ENCODE assay signal across 2 cellular contexts in genomic region chr16:81035975-81036750, GRCh38.
TF ChIP-seq lines count a peak whose summit lies in the region.

No MANE protein-coding gene starts in this region.

TF ChIP-seq in SK-N-SH, 30 proteins besides CTCF, POLR2A, EP300 and RAD21:
- no peak for TF ChIP-seq NFIC (IDR thresholded peaks at IDR 0.05; ENCODE audit: borderline replicate concordance)
TF ChIP-seq in SK-N-SH: peak in this region for 0.

TF ChIP-seq in K562, 482 proteins besides CTCF, POLR2A, EP300 and RAD21 (continues in another document):
- peak; percentile 29 for TF ChIP-seq GATAD2B (IDR thresholded peaks at IDR 0.05; ENCODE audit: borderline replicate concordance)
- TF ChIP-seq ZNF77 (CRISPR knock-in tag; IDR thresholded peaks at IDR 0.05), result no peak
- 0 out of 2 replicates have a peak, but pooled peaks have one; percentile 45 for TF ChIP-seq SMAD4 (CRISPR knock-in tag; conservative IDR thresholded peaks at IDR 0.05)
- TF ChIP-seq FOXJ2 (tag; IDR thresholded peaks at IDR 0.05), result no peak
- no peak for TF ChIP-seq PREB (CRISPR knock-in tag; IDR thresholded peaks at IDR 0.05)
- TF ChIP-seq THRB (CRISPR knock-in tag; conservative IDR thresholded peaks at IDR 0.05), result no peak
- no peak for TF ChIP-seq CHD4 (IDR thresholded peaks at IDR 0.05; ENCODE audit: insufficient read depth, insufficient replicate concordance, low read depth, low read length, poor library complexity, severe bottlenecking)
- no peak for TF ChIP-seq ID3 (CRISPR knock-in tag; IDR thresholded peaks at IDR 0.05)
- TF ChIP-seq ID3 (tag; IDR thresholded peaks at IDR 0.05), result no peak
- TF ChIP-seq CEBPG (CRISPR knock-in tag; IDR thresholded peaks at IDR 0.05), result no peak
- peak in 1 of 2 experiments; percentile 74; a peak in 2 of 4 replicates for TF ChIP-seq CEBPG (tag; conservative IDR thresholded peaks at IDR 0.05 in 1 of 2, IDR thresholded peaks at IDR 0.05 in 1 of 2)
- TF ChIP-seq, protein P1, sequence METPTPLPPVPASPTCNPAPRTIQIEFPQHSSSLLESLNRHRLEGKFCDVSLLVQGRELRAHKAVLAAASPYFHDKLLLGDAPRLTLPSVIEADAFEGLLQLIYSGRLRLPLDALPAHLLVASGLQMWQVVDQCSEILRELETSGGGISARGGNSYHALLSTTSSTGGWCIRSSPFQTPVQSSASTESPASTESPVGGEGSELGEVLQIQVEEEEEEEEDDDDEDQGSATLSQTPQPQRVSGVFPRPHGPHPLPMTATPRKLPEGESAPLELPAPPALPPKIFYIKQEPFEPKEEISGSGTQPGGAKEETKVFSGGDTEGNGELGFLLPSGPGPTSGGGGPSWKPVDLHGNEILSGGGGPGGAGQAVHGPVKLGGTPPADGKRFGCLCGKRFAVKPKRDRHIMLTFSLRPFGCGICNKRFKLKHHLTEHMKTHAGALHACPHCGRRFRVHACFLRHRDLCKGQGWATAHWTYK (CRISPR knock-in tag; IDR thresholded peaks at IDR 0.05), result no peak
- TF ChIP-seq, protein P2, sequence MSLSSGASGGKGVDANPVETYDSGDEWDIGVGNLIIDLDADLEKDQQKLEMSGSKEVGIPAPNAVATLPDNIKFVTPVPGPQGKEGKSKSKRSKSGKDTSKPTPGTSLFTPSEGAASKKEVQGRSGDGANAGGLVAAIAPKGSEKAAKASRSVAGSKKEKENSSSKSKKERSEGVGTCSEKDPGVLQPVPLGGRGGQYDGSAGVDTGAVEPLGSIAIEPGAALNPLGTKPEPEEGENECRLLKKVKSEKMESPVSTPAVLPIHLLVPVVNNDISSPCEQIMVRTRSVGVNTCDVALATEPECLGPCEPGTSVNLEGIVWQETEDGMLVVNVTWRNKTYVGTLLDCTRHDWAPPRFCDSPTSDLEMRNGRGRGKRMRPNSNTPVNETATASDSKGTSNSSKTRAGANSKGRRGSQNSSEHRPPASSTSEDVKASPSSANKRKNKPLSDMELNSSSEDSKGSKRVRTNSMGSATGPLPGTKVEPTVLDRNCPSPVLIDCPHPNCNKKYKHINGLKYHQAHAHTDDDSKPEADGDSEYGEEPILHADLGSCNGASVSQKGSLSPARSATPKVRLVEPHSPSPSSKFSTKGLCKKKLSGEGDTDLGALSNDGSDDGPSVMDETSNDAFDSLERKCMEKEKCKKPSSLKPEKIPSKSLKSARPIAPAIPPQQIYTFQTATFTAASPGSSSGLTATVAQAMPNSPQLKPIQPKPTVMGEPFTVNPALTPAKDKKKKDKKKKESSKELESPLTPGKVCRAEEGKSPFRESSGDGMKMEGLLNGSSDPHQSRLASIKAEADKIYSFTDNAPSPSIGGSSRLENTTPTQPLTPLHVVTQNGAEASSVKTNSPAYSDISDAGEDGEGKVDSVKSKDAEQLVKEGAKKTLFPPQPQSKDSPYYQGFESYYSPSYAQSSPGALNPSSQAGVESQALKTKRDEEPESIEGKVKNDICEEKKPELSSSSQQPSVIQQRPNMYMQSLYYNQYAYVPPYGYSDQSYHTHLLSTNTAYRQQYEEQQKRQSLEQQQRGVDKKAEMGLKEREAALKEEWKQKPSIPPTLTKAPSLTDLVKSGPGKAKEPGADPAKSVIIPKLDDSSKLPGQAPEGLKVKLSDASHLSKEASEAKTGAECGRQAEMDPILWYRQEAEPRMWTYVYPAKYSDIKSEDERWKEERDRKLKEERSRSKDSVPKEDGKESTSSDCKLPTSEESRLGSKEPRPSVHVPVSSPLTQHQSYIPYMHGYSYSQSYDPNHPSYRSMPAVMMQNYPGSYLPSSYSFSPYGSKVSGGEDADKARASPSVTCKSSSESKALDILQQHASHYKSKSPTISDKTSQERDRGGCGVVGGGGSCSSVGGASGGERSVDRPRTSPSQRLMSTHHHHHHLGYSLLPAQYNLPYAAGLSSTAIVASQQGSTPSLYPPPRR (CRISPR knock-in tag; IDR thresholded peaks at IDR 0.05; ENCODE audit: borderline replicate concordance), result no peak
- TF ChIP-seq ZBTB34 (CRISPR knock-in tag; IDR thresholded peaks at IDR 0.05), result no peak
- TF ChIP-seq, protein P3, sequence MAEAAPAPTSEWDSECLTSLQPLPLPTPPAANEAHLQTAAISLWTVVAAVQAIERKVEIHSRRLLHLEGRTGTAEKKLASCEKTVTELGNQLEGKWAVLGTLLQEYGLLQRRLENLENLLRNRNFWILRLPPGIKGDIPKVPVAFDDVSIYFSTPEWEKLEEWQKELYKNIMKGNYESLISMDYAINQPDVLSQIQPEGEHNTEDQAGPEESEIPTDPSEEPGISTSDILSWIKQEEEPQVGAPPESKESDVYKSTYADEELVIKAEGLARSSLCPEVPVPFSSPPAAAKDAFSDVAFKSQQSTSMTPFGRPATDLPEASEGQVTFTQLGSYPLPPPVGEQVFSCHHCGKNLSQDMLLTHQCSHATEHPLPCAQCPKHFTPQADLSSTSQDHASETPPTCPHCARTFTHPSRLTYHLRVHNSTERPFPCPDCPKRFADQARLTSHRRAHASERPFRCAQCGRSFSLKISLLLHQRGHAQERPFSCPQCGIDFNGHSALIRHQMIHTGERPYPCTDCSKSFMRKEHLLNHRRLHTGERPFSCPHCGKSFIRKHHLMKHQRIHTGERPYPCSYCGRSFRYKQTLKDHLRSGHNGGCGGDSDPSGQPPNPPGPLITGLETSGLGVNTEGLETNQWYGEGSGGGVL (CRISPR knock-in tag; IDR thresholded peaks at IDR 0.05), result no peak
- TF ChIP-seq TAL1 (IDR thresholded peaks at IDR 0.05), result no peak
- no peak for TF ChIP-seq SIX5 (IDR thresholded peaks at IDR 0.05; ENCODE audit: borderline replicate concordance in 1 of 2, insufficient read depth in 1 of 2, low read depth in 1 of 2, low read length in 2 of 2)
- no peak for TF ChIP-seq TRIM24 (IDR thresholded peaks at IDR 0.05)
- TF ChIP-seq CREB1 (IDR thresholded peaks at IDR 0.05), result no peak
- TF ChIP-seq CREB1 (CRISPR knock-in tag; IDR thresholded peaks at IDR 0.05), result no peak; the same call in 1 of the 2 replicates
- peak; percentile 71; the same call in 1 of the 2 replicates for TF ChIP-seq PHF8 (IDR thresholded peaks at IDR 0.05; ENCODE audit: borderline replicate concordance, low read length)
- no peak for TF ChIP-seq ZNF511 (CRISPR knock-in tag; IDR thresholded peaks at IDR 0.05)
- TF ChIP-seq RBM25 (IDR thresholded peaks at IDR 0.05; ENCODE audit: low read depth, low read length, severe bottlenecking), result peak; percentile 0
- no peak for TF ChIP-seq ZNF41 (CRISPR knock-in tag; conservative IDR thresholded peaks at IDR 0.05)
- TF ChIP-seq ZNF551 (CRISPR knock-in tag; IDR thresholded peaks at IDR 0.05), result no peak
- TF ChIP-seq PATZ1 (CRISPR knock-in tag; IDR thresholded peaks at IDR 0.05; ENCODE audit: borderline replicate concordance), result no peak
- no peak for TF ChIP-seq TAF9B (IDR thresholded peaks at IDR 0.05; ENCODE audit: partially characterized antibody)
- TF ChIP-seq TGIF2 (CRISPR knock-in tag; IDR thresholded peaks at IDR 0.05), result no peak
- no peak for TF ChIP-seq RFX7 (CRISPR knock-in tag; IDR thresholded peaks at IDR 0.05)
- no peak for TF ChIP-seq ZNF175 (CRISPR knock-in tag; IDR thresholded peaks at IDR 0.05; ENCODE audit: low read depth)
- no peak for TF ChIP-seq NCOA1 (IDR thresholded peaks at IDR 0.05; ENCODE audit: low read depth)
- TF ChIP-seq POLR2B (IDR thresholded peaks at IDR 0.05; ENCODE audit: low read depth, partially characterized antibody), result no peak
- no peak for TF ChIP-seq STAT5B (CRISPR knock-in tag; IDR thresholded peaks at IDR 0.05)
- peak; percentile 74 for TF ChIP-seq POLR2G (IDR thresholded peaks at IDR 0.05; ENCODE audit: low read depth, low read length)
- no peak for TF ChIP-seq NFE2 (IDR thresholded peaks at IDR 0.05; ENCODE audit: low read depth)
- no peak for TF ChIP-seq RBM39 (optimal IDR thresholded peaks at IDR 0.05; ENCODE audit: low read depth, low read length)
- TF ChIP-seq ZNF384 (IDR thresholded peaks at IDR 0.05; ENCODE audit: low read depth, low read length), result no peak
- TF ChIP-seq ZNF124 (CRISPR knock-in tag; IDR thresholded peaks at IDR 0.05), result no peak
- TF ChIP-seq KLF1 (tag; IDR thresholded peaks at IDR 0.05), result no peak
- TF ChIP-seq, protein P4, sequence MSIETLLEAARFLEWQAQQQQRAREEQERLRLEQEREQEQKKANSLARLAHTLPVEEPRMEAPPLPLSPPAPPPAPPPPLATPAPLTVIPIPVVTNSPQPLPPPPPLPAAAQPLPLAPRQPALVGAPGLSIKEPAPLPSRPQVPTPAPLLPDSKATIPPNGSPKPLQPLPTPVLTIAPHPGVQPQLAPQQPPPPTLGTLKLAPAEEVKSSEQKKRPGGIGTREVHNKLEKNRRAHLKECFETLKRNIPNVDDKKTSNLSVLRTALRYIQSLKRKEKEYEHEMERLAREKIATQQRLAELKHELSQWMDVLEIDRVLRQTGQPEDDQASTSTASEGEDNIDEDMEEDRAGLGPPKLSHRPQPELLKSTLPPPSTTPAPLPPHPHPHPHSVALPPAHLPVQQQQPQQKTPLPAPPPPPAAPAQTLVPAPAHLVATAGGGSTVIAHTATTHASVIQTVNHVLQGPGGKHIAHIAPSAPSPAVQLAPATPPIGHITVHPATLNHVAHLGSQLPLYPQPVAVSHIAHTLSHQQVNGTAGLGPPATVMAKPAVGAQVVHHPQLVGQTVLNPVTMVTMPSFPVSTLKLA (conservative IDR thresholded peaks at IDR 0.05), result no peak
- no peak for TF ChIP-seq HLTF (IDR thresholded peaks at IDR 0.05)
- TF ChIP-seq HSF4 (CRISPR knock-in tag; IDR thresholded peaks at IDR 0.05; ENCODE audit: borderline replicate concordance), result no peak
- no peak for TF ChIP-seq ZNF586 (CRISPR knock-in tag; conservative IDR thresholded peaks at IDR 0.05)
- no peak for TF ChIP-seq ZNF561 (CRISPR knock-in tag; conservative IDR thresholded peaks at IDR 0.05)
- TF ChIP-seq, protein P5, sequence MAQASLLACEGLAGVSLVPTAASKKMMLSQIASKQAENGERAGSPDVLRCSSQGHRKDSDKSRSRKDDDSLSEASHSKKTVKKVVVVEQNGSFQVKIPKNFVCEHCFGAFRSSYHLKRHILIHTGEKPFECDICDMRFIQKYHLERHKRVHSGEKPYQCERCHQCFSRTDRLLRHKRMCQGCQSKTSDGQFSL (CRISPR knock-in tag; IDR thresholded peaks at IDR 0.05), result no peak
- TF ChIP-seq, protein P5 (tag; IDR thresholded peaks at IDR 0.05), result no peak
